18 cellular contexts compared by ENCODE assay signal in the genomic region with DNA sequence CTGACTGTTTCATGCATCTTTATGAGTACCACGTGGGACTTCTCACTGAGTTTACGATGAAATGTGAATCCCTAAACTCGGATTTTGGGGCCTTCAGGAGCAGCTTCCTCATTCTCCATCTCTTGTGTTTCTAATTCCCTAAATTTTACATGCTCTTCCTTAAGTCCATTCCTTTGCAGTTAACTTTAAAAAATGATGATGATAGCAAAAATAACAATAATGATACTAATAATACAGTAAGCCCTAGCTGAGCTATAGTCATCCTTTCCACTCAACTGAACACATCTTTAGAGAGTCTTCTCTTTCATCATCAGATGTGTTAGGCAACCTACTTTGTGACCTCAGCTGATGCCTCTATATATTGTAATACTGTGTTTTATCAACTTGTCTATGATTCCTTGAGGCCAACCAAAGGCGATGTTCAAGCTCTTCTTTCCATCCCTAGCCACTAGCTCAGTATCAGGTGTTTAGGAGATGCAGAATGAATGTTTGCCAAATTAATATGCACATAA.
DNase-seq lines count a peak whose midpoint lies in the region; ATAC-seq and TF ChIP-seq lines count a peak whose summit lies in the region.
"Had no signal": no experiment of that assay in that cellular context is flagged by ENCODE, and none has a peak within 500 bp of the region (broad histone marks: within the 10 kb centered on the region; RNA-seq: fewer than 3 reads in every experiment).

No MANE protein-coding gene starts in this region.

- H3K4me3 Mint-ChIP-seq in activated naive CD4-positive, alpha-beta T cell treated with anti-CD3 and anti-CD28 coated beads, Interleukin-2, amount 50 U/mL, for 24 hours: peak overlapping the region; percentile 63
- peak overlapping the region; percentile 34 for H3K4me3 Mint-ChIP-seq in activated CD4-positive, alpha-beta memory T cell treated with anti-CD3 and anti-CD28 coated beads for 36 hours
- H3K4me3 Mint-ChIP-seq in effector memory CD8-positive, alpha-beta T cell: peak overlapping the region; percentile 24 to 56
- no peak overlapping the region for H3K4me3 Mint-ChIP-seq in nephron progenitor cell
- H3K4me3 Mint-ChIP-seq: neural crest cell; stimulated activated naive B cell treated with anti-CD40 and anti-IgM and Interleukin-4, amounts not matched to agents 10 μg/mL and 1 μg/mL and 100 μg/mL, for 72 hours had no signal

- POLR2A ChIA-PET in activated CD4-positive, alpha-beta memory T cell treated with anti-CD3 and anti-CD28 coated beads for 36 hours (lab: Charles Lee): interaction anchor here (1.0 to 1.1 kb wide), 3 partner anchors 10 to 176 kb away, joined by 3 to 7 read pairs (median 4); no protein-coding TSS in a partner anchor
- POLR2A ChIA-PET in GM10248 (lab: Yijun Ruan, JAX): no interaction called here

- no peak for TF ChIP-seq CTCF in GM10248 (IDR thresholded peaks at IDR 0.05; ENCODE audit: control extremely low read depth, extremely low read depth, low read depth, missing control alignments)
- TF ChIP-seq CTCF in nephron progenitor cell (IDR thresholded peaks at IDR 0.05): no peak

- H3K27ac Mint-ChIP-seq in activated naive CD4-positive, alpha-beta T cell treated with anti-CD3 and anti-CD28 coated beads, Interleukin-2, amount 50 U/mL, for 24 hours: peak overlapping the region; percentile 96
- peak overlapping the region; percentile 94 for H3K27ac Mint-ChIP-seq in activated CD4-positive, alpha-beta memory T cell treated with anti-CD3 and anti-CD28 coated beads for 36 hours
- H3K27ac Mint-ChIP-seq in effector memory CD8-positive, alpha-beta T cell: peak overlapping the region; percentile 92 to 94
- H3K27ac Mint-ChIP-seq in nephron progenitor cell: no peak overlapping the region
- H3K27ac Mint-ChIP-seq: stimulated activated naive B cell treated with anti-CD40 and anti-IgM and Interleukin-4, amounts not matched to agents 10 μg/mL and 1 μg/mL and 100 μg/mL, for 72 hours had no signal

- H3K9me3 Mint-ChIP-seq in activated naive CD4-positive, alpha-beta T cell treated with anti-CD3 and anti-CD28 coated beads, Interleukin-2, amount 50 U/mL, for 24 hours: peaks cover 6% of the 10 kb centered on the region
- H3K9me3 Mint-ChIP-seq in activated CD4-positive, alpha-beta memory T cell treated with anti-CD3 and anti-CD28 coated beads for 36 hours: no peaks in the 10 kb centered on the region
- H3K9me3 Mint-ChIP-seq in effector memory CD8-positive, alpha-beta T cell: peaks cover 0 to 10% of the 10 kb centered on the region in 2 donors
- no peaks in the 10 kb centered on the region for H3K9me3 Mint-ChIP-seq in nephron progenitor cell

- intact Hi-C loops in activated CD4-positive, alpha-beta memory T cell treated with anti-CD3 and anti-CD28 coated beads for 36 hours (cut with micrococcal nuclease): loop anchor here (1.0 to 5.0 kb wide), 8 partner anchors 15 to 1279 kb away; partner anchors contain the start of gene BCL11B

- H3K4me1 Mint-ChIP-seq in activated naive CD4-positive, alpha-beta T cell treated with anti-CD3 and anti-CD28 coated beads, Interleukin-2, amount 50 U/mL, for 24 hours: peaks cover 82% of the 10 kb centered on the region
- H3K4me1 Mint-ChIP-seq in activated CD4-positive, alpha-beta memory T cell treated with anti-CD3 and anti-CD28 coated beads for 36 hours (ENCODE audit: low read depth): peaks cover 55% of the 10 kb centered on the region
- H3K4me1 Mint-ChIP-seq in effector memory CD8-positive, alpha-beta T cell (ENCODE audit: low read depth in 2 of 2): peaks cover 33 to 43% of the 10 kb centered on the region in 2 donors
- H3K4me1 Mint-ChIP-seq in nephron progenitor cell: no peaks in the 10 kb centered on the region
- H3K4me1 Mint-ChIP-seq: stimulated activated naive B cell treated with anti-CD40 and anti-IgM and Interleukin-4, amounts not matched to agents 10 μg/mL and 1 μg/mL and 100 μg/mL, for 72 hours had no signal

- peak; percentile 49 for ATAC-seq in effector memory CD8-positive, alpha-beta T cell (replicated peaks)
- ATAC-seq: body of pancreas; left colon; PC-3; stimulated activated naive B cell treated with anti-CD40 and anti-IgM and Interleukin-4, amounts not matched to agents 10 μg/mL and 1 μg/mL and 100 μg/mL, for 72 hours had no signal

- H3K27me3 Mint-ChIP-seq in activated naive CD4-positive, alpha-beta T cell treated with anti-CD3 and anti-CD28 coated beads, Interleukin-2, amount 50 U/mL, for 24 hours: no peaks in the 10 kb centered on the region
- H3K27me3 Mint-ChIP-seq in activated CD4-positive, alpha-beta memory T cell treated with anti-CD3 and anti-CD28 coated beads for 36 hours: no peaks in the 10 kb centered on the region
- no peaks in the 10 kb centered on the region for H3K27me3 Mint-ChIP-seq in effector memory CD8-positive, alpha-beta T cell
- peaks cover 21% of the 10 kb centered on the region for H3K27me3 Mint-ChIP-seq in nephron progenitor cell (ENCODE audit: low read depth, poor library complexity)
- H3K27me3 Mint-ChIP-seq: stimulated activated naive B cell treated with anti-CD40 and anti-IgM and Interleukin-4, amounts not matched to agents 10 μg/mL and 1 μg/mL and 100 μg/mL, for 72 hours had no signal

- no peak for DNase-seq in activated naive CD4-positive, alpha-beta T cell treated with anti-CD3 and anti-CD28 coated beads, Interleukin-2, amount 50 U/mL, for 16 hours
- no peak for DNase-seq in activated CD4-positive, alpha-beta memory T cell treated with anti-CD3 and anti-CD28 coated beads for 36 hours
- no peak for DNase-seq in effector memory CD8-positive, alpha-beta T cell
- DNase-seq in GM10248 (ENCODE audit: extremely low spot score): no peak
- DNase-seq in NCI-H187 treated with DMSO at 0.1 percent for 48 hours (lab: John Stamatoyannopoulos, UW): no peak
- DNase-seq in nephron progenitor cell: no peak
- DNase-seq: body of pancreas; DMS79; glutamatergic neuron; left colon; NCI-H2029; NCI-H345; PC-3; posterior cingulate gyrus; stimulated activated naive B cell treated with anti-CD40 and anti-IgM and Interleukin-4, amounts not matched to agents 10 μg/mL and 1 μg/mL and 100 μg/mL, for 72 hours; WERI-Rb-1 had no signal

- peaks cover 4% of the 10 kb centered on the region for H3K36me3 Mint-ChIP-seq in activated naive CD4-positive, alpha-beta T cell treated with anti-CD3 and anti-CD28 coated beads, Interleukin-2, amount 50 U/mL, for 24 hours
- H3K36me3 Mint-ChIP-seq in activated CD4-positive, alpha-beta memory T cell treated with anti-CD3 and anti-CD28 coated beads for 36 hours: no peaks in the 10 kb centered on the region
- peaks cover 3% of the 10 kb centered on the region for H3K36me3 Mint-ChIP-seq in effector memory CD8-positive, alpha-beta T cell (ENCODE audit: insufficient read depth)
- H3K36me3 Mint-ChIP-seq in nephron progenitor cell (ENCODE audit: low read depth): no peaks in the 10 kb centered on the region
- H3K36me3 Mint-ChIP-seq: stimulated activated naive B cell treated with anti-CD40 and anti-IgM and Interleukin-4, amounts not matched to agents 10 μg/mL and 1 μg/mL and 100 μg/mL, for 72 hours had no signal

- CTCF ChIA-PET in activated CD4-positive, alpha-beta memory T cell treated with anti-CD3 and anti-CD28 coated beads for 36 hours (lab: Charles Lee): interaction anchor here (1.8 kb wide), 1 partner anchor 15 kb away, joined by 9 read pairs; no protein-coding TSS in a partner anchor
- CTCF ChIA-PET in GM10248 (lab: Yijun Ruan, JAX): no interaction called here
